Comparison of ENCODE assay signal across 9 cellular contexts in genomic region chr3:16520636-16521579, GRCh38. TPM values are rescaled to one million over a fixed set of nuclear protein-coding genes. Genes with fewer than 3 reads are reported as not detected.
DNase-seq lines count a peak whose midpoint lies in the region; ATAC-seq and TF ChIP-seq lines count a peak whose summit lies in the region.
"Had no signal": no experiment of that assay in that cellular context is flagged by ENCODE, and none has a peak within 500 bp of the region (broad histone marks: within the 10 kb centered on the region; RNA-seq: fewer than 3 reads in every experiment).

No MANE protein-coding gene starts in this region.

- no peak overlapping the region for H3K4me3 ChIP-seq in spleen
- H3K4me3 ChIP-seq: upper lobe of left lung had no signal

- WGBS in spleen, 5 donors, result 57 to 71% (median 68%) methylated on average over 6 of the region's 6 CpGs

- no peaks in the 10 kb centered on the region for H3K27me3 ChIP-seq in spleen (replicated peaks in 1 of 7)
- H3K27me3 ChIP-seq: upper lobe of left lung had no signal

- no peak for TF ChIP-seq CTCF in spleen (IDR thresholded peaks at IDR 0.05 in 8 of 11, conservative IDR thresholded peaks at IDR 0.05 in 3 of 11)

- DNase-seq in memory B cell (ENCODE audit: low spot score in 2 of 2) (no peak), spleen (no peak), D341Med (ENCODE audit: low spot score) (no peak), NCI-H1694 (lab: John Stamatoyannopoulos, UW) (no peak)
- DNase-seq: upper lobe of left lung had no signal

- intact Hi-C loops in spleen (cut with DNase I; ENCODE audit: low total_unique reads), result no loop called here

- no peak overlapping the region for H3K27ac Mint-ChIP-seq in memory B cell

- peaks cover 3% of the 10 kb centered on the region for H3K36me3 Mint-ChIP-seq in memory B cell

- H3K27me3 Mint-ChIP-seq in memory B cell, result peaks cover 6% of the 10 kb centered on the region

- H3K9me3 Mint-ChIP-seq in memory B cell, result peaks cover 3% of the 10 kb centered on the region

- no peak for TF ChIP-seq POLR2A in spleen (IDR thresholded peaks at IDR 0.05)

- no peak overlapping the region for H3K4me3 Mint-ChIP-seq in memory B cell

- no peaks in the 10 kb centered on the region for H3K36me3 ChIP-seq in spleen
- H3K36me3 ChIP-seq: upper lobe of left lung had no signal

- peaks cover 19 to 72% (median 36%) of the 10 kb centered on the region in 6 donors for H3K4me1 ChIP-seq in spleen

- ATAC-seq in GM18873 (IDR thresholded peaks at IDR 0.05; ENCODE audit: low FRiP score, unreplicated experiment), result peak; percentile 36
- ATAC-seq in GM21528 (IDR thresholded peaks at IDR 0.05; ENCODE audit: low FRiP score, unreplicated experiment), result peak; percentile 41
- ATAC-seq in HG03558 (IDR thresholded peaks at IDR 0.05; ENCODE audit: extremely low read depth, unreplicated experiment), result peak; percentile 34
- peak; percentile 38 for ATAC-seq in memory B cell (ENCODE audit: low read depth)

- H3K9me3 ChIP-seq in spleen, result peaks cover 0 to 16% (median 9%) of the 10 kb centered on the region in 8 donors

- H3K27ac ChIP-seq in spleen, result peak overlapping the region in 1 of 8 donors; percentile 21
- H3K27ac ChIP-seq: epithelial cell of prostate, upper lobe of left lung had no signal

- H3K4me1 Mint-ChIP-seq in memory B cell, result peaks cover 42% of the 10 kb centered on the region

RNA-seq across cellular contexts. Expression of gene RFTN1, which starts 7.4 kb away (rescaled TPM):
- total RNA-seq in spleen, result 100 to 1,000 TPM in 1 of 7 donors, 10 to 100 TPM in 6; 57.0 to 106 (median 82.2) TPM
- 10 to 100 TPM; 30.4 to 58.2 (median 38.0) TPM for polyA plus RNA-seq in spleen
